Comparison of ENCODE assay signal across 8 cellular contexts in genomic region chr15:60592386-60593339, GRCh38.
DNase-seq lines count a peak whose midpoint lies in the region; ATAC-seq and TF ChIP-seq lines count a peak whose summit lies in the region.

No MANE protein-coding gene starts in this region.

- no peak overlapping the region for H2AK5ac ChIP-seq in mesenchymal stem cell (ENCODE audit: low read length, severe bottlenecking)

- H2BK5ac ChIP-seq in mesenchymal stem cell (ENCODE audit: low read depth, low read length, poor library complexity, severe bottlenecking): no peak overlapping the region

- peak overlapping the region; percentile 90 for H3K9ac ChIP-seq in mesenchymal stem cell (ENCODE audit: low read length)

- no peak overlapping the region for H4K91ac ChIP-seq in mesenchymal stem cell (ENCODE audit: low read length)

- peaks cover 46% of the 10 kb centered on the region for H3K4me1 Mint-ChIP-seq in activated CD8-positive, alpha-beta T cell treated with anti-CD3 and anti-CD28 coated beads for 36 hours (ENCODE audit: low read depth)

- intact Hi-C loops in activated CD8-positive, alpha-beta T cell treated with anti-CD3 and anti-CD28 coated beads for 36 hours (cut with micrococcal nuclease): no loop called here

- peak overlapping the region; percentile 67 for H2BK15ac ChIP-seq in mesenchymal stem cell (ENCODE audit: low read depth, poor library complexity, severe bottlenecking)

- peak overlapping the region; percentile 54 to 87 for H3K4me3 ChIP-seq in mesenchymal stem cell (ENCODE audit: insufficient read depth in 1 of 2, low read depth in 1 of 2, low read length in 2 of 2)

- no peaks in the 10 kb centered on the region for H3K79me1 ChIP-seq in mesenchymal stem cell (replicated peaks; ENCODE audit: low read length, poor library complexity, severe bottlenecking)

- peak overlapping the region; percentile 36 for H3K27ac Mint-ChIP-seq in activated CD8-positive, alpha-beta T cell treated with anti-CD3 and anti-CD28 coated beads for 36 hours

- H3K27me3 Mint-ChIP-seq in activated CD8-positive, alpha-beta T cell treated with anti-CD3 and anti-CD28 coated beads for 36 hours: no peaks in the 10 kb centered on the region

- H2AFZ ChIP-seq in mesenchymal stem cell (ENCODE audit: low read depth, low read length): peak overlapping the region; percentile 77

- ATAC-seq in GM18907 (IDR thresholded peaks at IDR 0.05; ENCODE audit: unreplicated experiment): peak; percentile 85
- ATAC-seq in HG03175 (IDR thresholded peaks at IDR 0.05; ENCODE audit: unreplicated experiment): peak; percentile 82
- ATAC-seq in activated CD8-positive, alpha-beta T cell treated with anti-CD3 and anti-CD28 coated beads for 36 hours: peak; percentile 89

- peaks cover 19% of the 10 kb centered on the region for H3K4me1 ChIP-seq in mesenchymal stem cell (ENCODE audit: control insufficient read depth, insufficient read depth, low read depth, low read length)

- peak overlapping the region; percentile 82 for H3K4me3 Mint-ChIP-seq in activated CD8-positive, alpha-beta T cell treated with anti-CD3 and anti-CD28 coated beads for 36 hours

- H3K9me3 Mint-ChIP-seq in activated CD8-positive, alpha-beta T cell treated with anti-CD3 and anti-CD28 coated beads for 36 hours: no peaks in the 10 kb centered on the region

- DNase-seq in ACHN (peak; percentile 23), NCI-H524 (lab: John Stamatoyannopoulos, UW) (peak; percentile 66 to 89), mesenchymal stem cell (peak; percentile 83)
- peak; percentile 89 for DNase-seq in activated CD8-positive, alpha-beta T cell treated with anti-CD3 and anti-CD28 coated beads for 36 hours
- peak; percentile 84 for DNase-seq in effector CD4-positive, alpha-beta T cell
- peak; percentile 74 for DNase-seq in stimulated activated CD8-positive, alpha-beta memory T cell treated with anti-CD3 and anti-CD28 coated beads, Interleukin-12 subunit alpha, Interleukin-12 subunit beta, amount 100 ng/mL, for 4 hours (ENCODE audit: low read depth)

- in situ Hi-C loops in ACHN (cut with HindIII; ENCODE audit: low pct_ligation_motif_present, low pct_unique_long_range_greater_than_20kb, low sequenced_read_pairs): no loop called here

- H3K23ac ChIP-seq in mesenchymal stem cell (ENCODE audit: low read length in 2 of 2): no peak overlapping the region

- no peak overlapping the region for H3K27ac ChIP-seq in mesenchymal stem cell (ENCODE audit: low read length, poor library complexity, severe bottlenecking)

- no peaks in the 10 kb centered on the region for H3K36me3 ChIP-seq in mesenchymal stem cell (ENCODE audit: control insufficient read depth in 1 of 2, insufficient read depth in 2 of 2, low read depth in 1 of 2, low read length in 2 of 2)

- TF ChIP-seq CTCF in activated CD8-positive, alpha-beta T cell treated with anti-CD3 and anti-CD28 coated beads for 36 hours (IDR thresholded peaks at IDR 0.05): peak; percentile 21

- H4K8ac ChIP-seq in mesenchymal stem cell (ENCODE audit: low read length): peak overlapping the region; percentile 41

- peaks cover 6% of the 10 kb centered on the region for H3K36me3 Mint-ChIP-seq in activated CD8-positive, alpha-beta T cell treated with anti-CD3 and anti-CD28 coated beads for 36 hours (ENCODE audit: low read depth)

- no peak overlapping the region for H3K4ac ChIP-seq in mesenchymal stem cell (ENCODE audit: low read depth in 1 of 2, low read length in 2 of 2)

- peak overlapping the region; percentile 61 for H2BK120ac ChIP-seq in mesenchymal stem cell (ENCODE audit: low read depth, low read length)

- H3K27me3 ChIP-seq in mesenchymal stem cell (ENCODE audit: control insufficient read depth in 1 of 2, insufficient read depth in 1 of 2, low read length in 2 of 2): peaks cover 0 to 60% of the 10 kb centered on the region in 2 experiments

- H3K14ac ChIP-seq in mesenchymal stem cell (ENCODE audit: low read length in 2 of 2): no peak overlapping the region

- POLR2A ChIA-PET in activated CD8-positive, alpha-beta T cell treated with anti-CD3 and anti-CD28 coated beads for 36 hours (lab: Charles Lee): interaction anchor here (0.6 to 2.0 kb wide), 6 partner anchors 13 to 307 kb away, joined by 3 to 6 read pairs (median 4); no protein-coding TSS in a partner anchor

- WGBS in mesenchymal stem cell: 1% methylated on average over 84 of the region's 91 CpGs

- H2BK12ac ChIP-seq in mesenchymal stem cell (ENCODE audit: low read length in 2 of 2): peak overlapping the region in 1 of 2 experiments; percentile 48

- no peaks in the 10 kb centered on the region for H3K9me3 ChIP-seq in mesenchymal stem cell (ENCODE audit: control insufficient read depth, low read length)

- H3K4me2 ChIP-seq in mesenchymal stem cell (ENCODE audit: low read length, poor library complexity, severe bottlenecking): peak overlapping the region; percentile 98

- CTCF ChIA-PET in activated CD8-positive, alpha-beta T cell treated with anti-CD3 and anti-CD28 coated beads for 36 hours (lab: Charles Lee): interaction anchor here (1.0 to 3.9 kb wide), 15 partner anchors 7 to 1241 kb away, joined by 3 to 17 read pairs (median 4); no protein-coding TSS in a partner anchor

- H3K18ac ChIP-seq in mesenchymal stem cell (ENCODE audit: low read depth in 1 of 2, low read length in 2 of 2): peak overlapping the region; percentile 54 to 82

Comparison
In these comparisons a context has a peak if more than half of its experiments do, and no peak if none do; other contexts are left out.
1. DNase-seq: peak in every context shown above with its lines; median percentile 89 in activated CD8-positive, alpha-beta T cell treated with anti-CD3 and anti-CD28 coated beads for 36 hours; 84 in effector CD4-positive, alpha-beta T cell; 83 in mesenchymal stem cell; 78 in NCI-H524; 74 in stimulated activated CD8-positive, alpha-beta memory T cell treated with anti-CD3 and anti-CD28 coated beads, Interleukin-12 subunit alpha, Interleukin-12 subunit beta, amount 100 ng/mL, for 4 hours; 23 in ACHN.